ENCODE assay signal across 8 cellular contexts in genomic region chr3:4467522-4467867, GRCh38. TPM values are rescaled to one million over a fixed set of nuclear protein-coding genes. Genes with fewer than 3 reads are reported as not detected.
DNase-seq lines count a peak whose midpoint lies in the region; ATAC-seq, FAIRE-seq and TF ChIP-seq lines count a peak whose summit lies in the region.

No MANE protein-coding gene starts in this region.

- H3K27me3 ChIP-seq in HCT116 (ENCODE audit: insufficient read depth, low read length) (no peaks in the 10 kb centered on the region), hepatocyte (no peaks in the 10 kb centered on the region), spleen (replicated peaks in 1 of 7) (no peaks in the 10 kb centered on the region)

- H3K36me3 ChIP-seq in HCT116 (ENCODE audit: control insufficient read depth in 1 of 2, insufficient read depth in 2 of 2, low read length in 2 of 2), result no peaks in the 10 kb centered on the region
- H3K36me3 ChIP-seq in hepatocyte (replicated peaks; ENCODE audit: insufficient read depth, low read depth), result no peaks in the 10 kb centered on the region
- no peaks in the 10 kb centered on the region for H3K36me3 ChIP-seq in spleen

- 85% methylated on average over 13 of the region's 13 CpGs for WGBS in hepatocyte (ENCODE audit: low lambda C conversion rate, missing lambda C conversion rate)
- 73 to 81% (median 78%) methylated on average over 13 of the region's 13 CpGs for WGBS in spleen, 5 donors

- no peaks in the 10 kb centered on the region for H3K9me3 Mint-ChIP-seq in activated CD4-positive, alpha-beta memory T cell treated with anti-CD3 and anti-CD28 coated beads, Interleukin-2, amount 10 ng/mL, durations not matched to agents 7 days and 5 days

- no peaks in the 10 kb centered on the region for H3K9me3 ChIP-seq in HCT116 (ENCODE audit: control insufficient read depth in 1 of 2, insufficient read depth in 1 of 2, low read depth in 1 of 2, low read length in 2 of 2)
- no peaks in the 10 kb centered on the region for H3K9me3 ChIP-seq in hepatocyte (ENCODE audit: low read depth)
- no peaks in the 10 kb centered on the region for H3K9me3 ChIP-seq in spleen

- no peak for FAIRE-seq in H54 (lab: Jason Lieb, UNC)

- BruUV-seq in HCT116 (replicated peaks; lab: Mats Ljungman, UMichigan), result no TSS peak

- TF ChIP-seq RAD21 in HCT116 (IDR thresholded peaks at IDR 0.05; ENCODE audit: low read depth), result no peak

- peak overlapping the region; percentile 94 for H3K4me2 ChIP-seq in HCT116 (ENCODE audit: low read length)
- H3K4me2 ChIP-seq in hepatocyte, result peak overlapping the region; percentile 75

- H3K27ac ChIP-seq in HCT116 (ENCODE audit: low read depth, low read length) (peak overlapping the region; percentile 64), hepatocyte (peak overlapping the region; percentile 89), spleen (peak overlapping the region; percentile 76 to 96 (median 92))

- no peaks in the 10 kb centered on the region for H3K36me3 Mint-ChIP-seq in activated CD4-positive, alpha-beta memory T cell treated with anti-CD3 and anti-CD28 coated beads, Interleukin-2, amount 10 ng/mL, durations not matched to agents 7 days and 5 days (ENCODE audit: low read depth)

- POLR2A ChIA-PET in HCT116 (lab: Charles Lee), result interaction anchor here (0.9 to 3.3 kb wide), 3 partner anchors 9 to 26 kb away, joined by 3 to 13 read pairs (median 4); partner anchors contain the start of gene ITPR1
- POLR2A ChIA-PET in activated CD4-positive, alpha-beta memory T cell treated with anti-CD3 and anti-CD28 coated beads, Interleukin-2, amount 10 ng/mL, durations not matched to agents 7 days and 5 days (lab: Charles Lee), result interaction anchor here (0.6 to 2.2 kb wide), 16 partner anchors 9 to 730 kb away, joined by 3 to 60 read pairs (median 4); partner anchors contain the start of gene ITPR1

- H3K4me1 ChIP-seq in HCT116 (ENCODE audit: control insufficient read depth in 1 of 2, insufficient read depth in 2 of 2, low read length in 2 of 2) (peaks cover 0 to 10% of the 10 kb centered on the region in 2 experiments; a peak in 2 of 4 replicates), hepatocyte (ENCODE audit: insufficient read depth) (no peaks in the 10 kb centered on the region), spleen (peaks cover 8 to 37% (median 22%) of the 10 kb centered on the region in 6 donors)

- TF ChIP-seq POLR2A in HCT116 (IDR thresholded peaks at IDR 0.05; ENCODE audit: borderline replicate concordance, extremely low read depth, insufficient read depth, insufficient read length) (no peak), spleen (IDR thresholded peaks at IDR 0.05) (no peak), H54 (IDR thresholded peaks at IDR 0.05; ENCODE audit: low read depth, low read length) (no peak)

- H3K27me3 Mint-ChIP-seq in activated CD4-positive, alpha-beta memory T cell treated with anti-CD3 and anti-CD28 coated beads, Interleukin-2, amount 10 ng/mL, durations not matched to agents 7 days and 5 days, result peaks cover 4% of the 10 kb centered on the region

- peak overlapping the region; percentile 86 for H3K27ac Mint-ChIP-seq in activated CD4-positive, alpha-beta memory T cell treated with anti-CD3 and anti-CD28 coated beads, Interleukin-2, amount 10 ng/mL, durations not matched to agents 7 days and 5 days

- CTCF ChIA-PET in HCT116 (lab: Charles Lee), result no interaction called here
- CTCF ChIA-PET in activated CD4-positive, alpha-beta memory T cell treated with anti-CD3 and anti-CD28 coated beads, Interleukin-2, amount 10 ng/mL, durations not matched to agents 7 days and 5 days (lab: Charles Lee), result interaction anchor here (1.0 to 1.6 kb wide), 4 partner anchors 26 to 166 kb away, joined by 3 to 9 read pairs (median 6); partner anchors contain the start of gene ITPR1

- RAD21 ChIA-PET in HCT116 (lab: Charles Lee; ENCODE audit: low non-redundant PET in 1 of 2, low total read pairs in 2 of 2, uncharacterized antibody in 2 of 2, unreplicated experiment in 2 of 2), result interaction anchor here in 1 of 2 experiments (1.6 kb wide), 1 partner anchor 25 kb away, joined by 3 read pairs; the partner anchor contains the start of gene ITPR1

- H3K79me2 ChIP-seq in HCT116 (ENCODE audit: insufficient read depth, low read length), result no peaks in the 10 kb centered on the region; the same call in 1 of the 2 replicates
- peaks cover 18% of the 10 kb centered on the region for H3K79me2 ChIP-seq in hepatocyte

- H2AFZ ChIP-seq in HCT116 (ENCODE audit: low read depth, low read length, poor library complexity, severe bottlenecking) (peak overlapping the region; percentile 70), hepatocyte (peak overlapping the region; percentile 95)

- no peaks in the 10 kb centered on the region for H3K9me2 ChIP-seq in HCT116 (ENCODE audit: insufficient read depth)
- no peaks in the 10 kb centered on the region for H3K9me2 ChIP-seq in hepatocyte (replicated peaks; ENCODE audit: insufficient read depth)

- DNase-seq in HCT116 (ENCODE audit: low read depth, low spot score), result no peak
- DNase-seq in activated CD4-positive, alpha-beta memory T cell treated with anti-CD3 and anti-CD28 coated beads, Interleukin-2, amount 10 ng/mL, durations not matched to agents 7 days and 5 days, result no peak
- no peak for DNase-seq in hepatocyte (ENCODE audit: low spot score)
- no peak for DNase-seq in spleen
- DNase-seq in H54 (ENCODE audit: insufficient read length, low spot score), result no peak
- DNase-seq in NCI-H1930 (lab: John Stamatoyannopoulos, UW), result no peak
- no peak for DNase-seq in GM19240 (ENCODE audit: insufficient read length, low spot score)

- H3K4me3 ChIP-seq in HCT116 (replicated peaks in 1 of 2; ENCODE audit: low read depth in 1 of 2, low read length in 2 of 2) (peak overlapping the region; percentile 87 to 89), hepatocyte (peak overlapping the region; percentile 88), spleen (peak overlapping the region; percentile 84 to 100 (median 99))

- H4K20me1 ChIP-seq in HCT116 (ENCODE audit: insufficient read depth) (no peaks in the 10 kb centered on the region), hepatocyte (ENCODE audit: insufficient read depth, poor library complexity, severe bottlenecking) (no peaks in the 10 kb centered on the region)

- intact Hi-C loops in HCT116 (cut with micrococcal nuclease), result loop anchor here (2.0 kb wide), 1 partner anchor 25 kb away; the partner anchor contains the start of gene ITPR1
- intact Hi-C loops in spleen (cut with DNase I; ENCODE audit: low total_unique reads), result no loop called here

- H3K4me1 Mint-ChIP-seq in activated CD4-positive, alpha-beta memory T cell treated with anti-CD3 and anti-CD28 coated beads, Interleukin-2, amount 10 ng/mL, durations not matched to agents 7 days and 5 days, result peaks cover 22% of the 10 kb centered on the region

- H3K9ac ChIP-seq in HCT116 (ENCODE audit: low read length), result peak overlapping the region; percentile 87

- peak overlapping the region; percentile 88 for H3K4me3 Mint-ChIP-seq in activated CD4-positive, alpha-beta memory T cell treated with anti-CD3 and anti-CD28 coated beads, Interleukin-2, amount 10 ng/mL, durations not matched to agents 7 days and 5 days

- ATAC-seq in HCT116 (no peak), GM19397 (IDR thresholded peaks at IDR 0.05; ENCODE audit: unreplicated experiment) (no peak)

- TF ChIP-seq CTCF in HCT116 (IDR thresholded peaks at IDR 0.05 in 2 of 3, conservative IDR thresholded peaks at IDR 0.05 in 1 of 3; ENCODE audit: borderline replicate concordance in 1 of 3, insufficient read depth in 1 of 3, low read depth in 2 of 3, low read length in 2 of 3), result no peak
- TF ChIP-seq CTCF in hepatocyte (IDR thresholded peaks at IDR 0.05; ENCODE audit: poor library complexity), result no peak
- TF ChIP-seq CTCF in spleen (IDR thresholded peaks at IDR 0.05 in 8 of 11, conservative IDR thresholded peaks at IDR 0.05 in 3 of 11), result no peak

TF ChIP-seq in HCT116, 20 proteins besides CTCF, POLR2A, EP300 and RAD21 (continues in another document):
- TF ChIP-seq ZFX (IDR thresholded peaks at IDR 0.05) (no peak), POLR2AphosphoS5 (IDR thresholded peaks at IDR 0.05; ENCODE audit: low read depth, low read length) (no peak), EGR1 (IDR thresholded peaks at IDR 0.05; ENCODE audit: low read depth) (no peak), EZH2 (IDR thresholded peaks at IDR 0.05) (no peak)

RNA-seq across cellular contexts. Expression of gene SUMF1, which starts 0.4 kb away (rescaled TPM):
- 26.6 TPM for total RNA-seq in HCT116 (2021; ENCODE audit: unreplicated experiment)
- 14.3 and 17.1 TPM in 2 replicates for polyA plus RNA-seq in HCT116 (2012)
- 1 to 10 TPM; 7.1 to 7.3 TPM for total RNA-seq in activated CD4-positive, alpha-beta memory T cell treated with anti-CD3 and anti-CD28 coated beads, Interleukin-2, amount 10 ng/mL, durations not matched to agents 7 days and 5 days
- 49.6 and 59.0 TPM in 2 replicates for total RNA-seq in hepatocyte
- 43.1 and 55.5 TPM in 2 replicates for polyA plus RNA-seq in hepatocyte
- total RNA-seq in spleen, result 10 to 100 TPM; 23.6 to 53.0 (median 38.8) TPM
- polyA plus RNA-seq in spleen, result 10 to 100 TPM in 2 of 3 donors, 1 to 10 TPM in 1; 6.3 to 13.1 (median 12.1) TPM

RNA-seq across cellular contexts. Expression of gene ITPR1, which starts 25.7 kb away (rescaled TPM):
- total RNA-seq in HCT116 (2021; ENCODE audit: unreplicated experiment) (9.2 TPM), hepatocyte (79.1 and 90.8 TPM in 2 replicates), spleen (100 to 1,000 TPM; 109 to 194 (median 131) TPM)
- 2.9 and 3.0 TPM in 2 replicates for polyA plus RNA-seq in HCT116 (2012)
- total RNA-seq in activated CD4-positive, alpha-beta memory T cell treated with anti-CD3 and anti-CD28 coated beads, Interleukin-2, amount 10 ng/mL, durations not matched to agents 7 days and 5 days, result 10 to 100 TPM; 59.6 to 64.3 TPM
- polyA plus RNA-seq in hepatocyte (46.8 and 54.8 TPM in 2 replicates), spleen (10 to 100 TPM; 17.5 to 20.0 (median 19.7) TPM)
